Comparison of ENCODE assay signal across 8 cellular contexts in the genomic region with DNA sequence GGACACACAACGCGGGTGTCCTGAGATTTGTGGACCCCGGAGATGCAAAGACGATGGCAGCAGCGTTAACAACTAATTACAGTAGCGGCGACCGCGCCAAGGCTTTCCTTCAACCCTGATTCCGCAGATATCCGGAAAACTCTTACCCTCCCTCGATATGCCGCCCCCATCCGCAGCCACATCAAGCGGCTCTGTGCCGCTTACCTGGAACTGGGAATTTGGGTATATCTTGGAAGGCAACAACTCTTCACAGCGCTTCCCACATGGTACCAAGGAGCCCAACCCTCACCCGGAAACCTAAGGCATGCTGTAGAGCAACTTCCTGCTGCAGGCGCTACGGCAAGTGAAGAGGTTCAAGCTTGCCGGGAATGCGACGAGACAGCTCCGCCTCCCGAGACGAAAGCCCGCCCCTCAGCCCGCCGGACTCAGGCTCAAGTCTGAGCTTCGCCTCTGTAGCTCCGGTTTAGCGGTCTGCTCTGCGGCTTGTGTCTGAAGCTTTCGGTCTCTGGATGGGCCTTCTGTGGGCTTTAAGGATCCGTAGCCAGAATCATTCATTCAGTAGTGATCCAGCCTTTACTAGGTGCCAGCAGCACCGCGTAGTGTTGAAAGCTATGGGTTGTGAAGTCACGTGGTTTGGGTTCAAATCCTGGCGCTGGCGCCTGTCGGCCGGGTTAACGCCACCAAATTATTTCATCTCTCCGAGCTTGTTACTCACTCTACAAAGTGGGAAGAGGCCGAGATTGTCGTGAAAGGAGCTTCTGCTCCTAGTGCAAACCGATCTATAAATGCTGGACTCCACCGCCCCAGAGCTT. TPM values are rescaled to one million over a fixed set of nuclear protein-coding genes. Genes with fewer than 3 reads are reported as not detected.
DNase-seq lines count a peak whose midpoint lies in the region; ATAC-seq lines count a peak whose summit lies in the region.

A gene with protein sequence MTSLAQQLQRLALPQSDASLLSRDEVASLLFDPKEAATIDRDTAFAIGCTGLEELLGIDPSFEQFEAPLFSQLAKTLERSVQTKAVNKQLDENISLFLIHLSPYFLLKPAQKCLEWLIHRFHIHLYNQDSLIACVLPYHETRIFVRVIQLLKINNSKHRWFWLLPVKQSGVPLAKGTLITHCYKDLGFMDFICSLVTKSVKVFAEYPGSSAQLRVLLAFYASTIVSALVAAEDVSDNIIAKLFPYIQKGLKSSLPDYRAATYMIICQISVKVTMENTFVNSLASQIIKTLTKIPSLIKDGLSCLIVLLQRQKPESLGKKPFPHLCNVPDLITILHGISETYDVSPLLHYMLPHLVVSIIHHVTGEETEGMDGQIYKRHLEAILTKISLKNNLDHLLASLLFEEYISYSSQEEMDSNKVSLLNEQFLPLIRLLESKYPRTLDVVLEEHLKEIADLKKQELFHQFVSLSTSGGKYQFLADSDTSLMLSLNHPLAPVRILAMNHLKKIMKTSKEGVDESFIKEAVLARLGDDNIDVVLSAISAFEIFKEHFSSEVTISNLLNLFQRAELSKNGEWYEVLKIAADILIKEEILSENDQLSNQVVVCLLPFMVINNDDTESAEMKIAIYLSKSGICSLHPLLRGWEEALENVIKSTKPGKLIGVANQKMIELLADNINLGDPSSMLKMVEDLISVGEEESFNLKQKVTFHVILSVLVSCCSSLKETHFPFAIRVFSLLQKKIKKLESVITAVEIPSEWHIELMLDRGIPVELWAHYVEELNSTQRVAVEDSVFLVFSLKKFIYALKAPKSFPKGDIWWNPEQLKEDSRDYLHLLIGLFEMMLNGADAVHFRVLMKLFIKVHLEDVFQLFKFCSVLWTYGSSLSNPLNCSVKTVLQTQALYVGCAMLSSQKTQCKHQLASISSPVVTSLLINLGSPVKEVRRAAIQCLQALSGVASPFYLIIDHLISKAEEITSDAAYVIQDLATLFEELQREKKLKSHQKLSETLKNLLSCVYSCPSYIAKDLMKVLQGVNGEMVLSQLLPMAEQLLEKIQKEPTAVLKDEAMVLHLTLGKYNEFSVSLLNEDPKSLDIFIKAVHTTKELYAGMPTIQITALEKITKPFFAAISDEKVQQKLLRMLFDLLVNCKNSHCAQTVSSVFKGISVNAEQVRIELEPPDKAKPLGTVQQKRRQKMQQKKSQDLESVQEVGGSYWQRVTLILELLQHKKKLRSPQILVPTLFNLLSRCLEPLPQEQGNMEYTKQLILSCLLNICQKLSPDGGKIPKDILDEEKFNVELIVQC (N-terminal part only) (minus strand): TSS at position 299 of the 812 bp plus-strand sequence. CDS start 421 bp downstream, outside the sequence.

- H3K9me3 ChIP-seq in BLaER1 treated with 17β-estradiol and CSF1 and Interleukin-3, amounts not matched to agents 10 nM and 100 nM (replicated peaks in 1 of 11): no peaks in the 10 kb centered on the region

- no peaks in the 10 kb centered on the region for H3K27me3 ChIP-seq in BLaER1 treated with 17β-estradiol and CSF1 and Interleukin-3, amounts not matched to agents 10 nM and 100 nM

- peaks cover 8% of the 10 kb centered on the region for H3K27me3 Mint-ChIP-seq in dendritic cell treated with granulocyte-macrophage colony-stimulating factor and Interleukin-4, amounts not matched to agents 40 ng/mL and 50 ng/mL, for 4 days

- H3K4me2 ChIP-seq in BLaER1 treated with 17β-estradiol and CSF1 and Interleukin-3, amounts not matched to agents 10 nM and 100 nM: peak within 1 kb of the TSS; percentile 66 to 97 (median 83)

- peak within 1 kb of the TSS; percentile 85 for H3K4me3 Mint-ChIP-seq in dendritic cell treated with granulocyte-macrophage colony-stimulating factor and Interleukin-4, amounts not matched to agents 40 ng/mL and 50 ng/mL, for 4 days

- H3K4me1 ChIP-seq in BLaER1 treated with 17β-estradiol and CSF1 and Interleukin-3, amounts not matched to agents 10 nM and 100 nM: peaks cover 17 to 21% (median 18%) of the 10 kb centered on the region in 10 experiments

- peaks cover 45% of the 10 kb centered on the region for H3K36me3 Mint-ChIP-seq in dendritic cell treated with granulocyte-macrophage colony-stimulating factor and Interleukin-4, amounts not matched to agents 40 ng/mL and 50 ng/mL, for 4 days (ENCODE audit: low read depth)

- no peaks in the 10 kb centered on the region for H3K9me3 Mint-ChIP-seq in dendritic cell treated with granulocyte-macrophage colony-stimulating factor and Interleukin-4, amounts not matched to agents 40 ng/mL and 50 ng/mL, for 4 days

- ATAC-seq in GM19351 (IDR thresholded peaks at IDR 0.05; ENCODE audit: unreplicated experiment) (peak; percentile 91), HG03521 (IDR thresholded peaks at IDR 0.05; ENCODE audit: unreplicated experiment) (peak; percentile 90), left lobe of liver (peak; percentile 99)

- H3K9ac ChIP-seq in BLaER1 treated with 17β-estradiol and CSF1 and Interleukin-3, amounts not matched to agents 10 nM and 100 nM: peak within 1 kb of the TSS; percentile 71 to 88 (median 84)

- DNase-seq in NCI-H748 (lab: John Stamatoyannopoulos, UW; ENCODE audit: unreplicated experiment) (peak; percentile 91), left lobe of liver (ENCODE audit: low spot score) (peak; percentile 96)
- DNase-seq in activated CD4-positive, alpha-beta T cell treated with anti-CD3 and anti-CD28 coated beads, Interleukin-2, amount 50 U/mL, for 1 hour: peak; percentile 80
- peak; percentile 81 for DNase-seq in stimulated activated CD4-positive, alpha-beta T cell treated with anti-CD3 and anti-CD28 coated beads, Interleukin-2, amount 100 ng/mL, for 4 hours (ENCODE audit: low read depth)

- peak within 1 kb of the TSS; percentile 76 to 93 (median 82) for H3K4me3 ChIP-seq in BLaER1 treated with 17β-estradiol and CSF1 and Interleukin-3, amounts not matched to agents 10 nM and 100 nM

- intact Hi-C loops in dendritic cell treated with granulocyte-macrophage colony-stimulating factor and Interleukin-4, amounts not matched to agents 40 ng/mL and 50 ng/mL, for 4 days (cut with micrococcal nuclease): loop anchor here (2.0 to 5.0 kb wide), 2 partner anchors 190 to 263 kb away; a partner anchor contains a TSS

- peaks cover 0 to 38% (median 19%) of the 10 kb centered on the region in 11 experiments; a peak in 10 of 22 replicates for H4K20me1 ChIP-seq in BLaER1 treated with 17β-estradiol and CSF1 and Interleukin-3, amounts not matched to agents 10 nM and 100 nM

- peaks cover 12% of the 10 kb centered on the region for H3K4me1 Mint-ChIP-seq in dendritic cell treated with granulocyte-macrophage colony-stimulating factor and Interleukin-4, amounts not matched to agents 40 ng/mL and 50 ng/mL, for 4 days (ENCODE audit: low read depth)

- H3K36me3 ChIP-seq in BLaER1 treated with 17β-estradiol and CSF1 and Interleukin-3, amounts not matched to agents 10 nM and 100 nM: peaks cover 32 to 39% (median 37%) of the 10 kb centered on the region in 11 experiments

- H3K27ac ChIP-seq in BLaER1 treated with 17β-estradiol and CSF1 and Interleukin-3, amounts not matched to agents 10 nM and 100 nM: peak within 1 kb of the TSS; percentile 67 to 88 (median 75)

- H3K27ac Mint-ChIP-seq in dendritic cell treated with granulocyte-macrophage colony-stimulating factor and Interleukin-4, amounts not matched to agents 40 ng/mL and 50 ng/mL, for 4 days: peak within 1 kb of the TSS; percentile 86

RNA-seq across cellular contexts. Expression of the gene that starts here (rescaled TPM):
- 7.9 TPM for total RNA-seq in left lobe of liver

Comparison
In these comparisons a context has a peak if more than half of its experiments do, and no peak if none do; other contexts are left out.
1. Peak in every context shown above with its lines: DNase-seq, ATAC-seq, H3K4me3 ChIP-seq and H3K27ac ChIP-seq.